1 cellular context compared by ENCODE assay signal in the genomic region with DNA sequence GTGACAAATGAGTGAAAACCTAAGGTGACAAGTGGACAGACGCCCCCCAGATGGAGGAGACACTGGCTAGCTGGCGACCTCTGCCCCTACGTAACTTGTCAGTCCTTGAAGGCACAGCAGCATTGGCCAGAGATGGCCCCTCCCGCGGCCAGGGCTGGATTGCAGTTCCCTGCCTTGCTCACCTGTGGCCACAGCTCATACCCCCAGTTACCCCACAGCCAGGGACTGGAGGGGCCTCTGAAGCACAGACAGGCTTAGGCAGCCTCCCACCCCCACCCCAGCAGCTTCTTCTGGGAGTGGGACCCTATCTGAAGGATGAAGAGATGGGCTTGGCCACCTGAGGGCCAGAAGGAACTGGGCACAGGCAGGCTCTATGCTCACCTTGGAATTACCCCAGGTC.
TF ChIP-seq lines count a peak whose summit lies in the region.

No MANE protein-coding gene starts in this region.

TF ChIP-seq in HCT116, 20 proteins besides CTCF, POLR2A, EP300 and RAD21 (continued from another document):
- TF ChIP-seq, protein P1, sequence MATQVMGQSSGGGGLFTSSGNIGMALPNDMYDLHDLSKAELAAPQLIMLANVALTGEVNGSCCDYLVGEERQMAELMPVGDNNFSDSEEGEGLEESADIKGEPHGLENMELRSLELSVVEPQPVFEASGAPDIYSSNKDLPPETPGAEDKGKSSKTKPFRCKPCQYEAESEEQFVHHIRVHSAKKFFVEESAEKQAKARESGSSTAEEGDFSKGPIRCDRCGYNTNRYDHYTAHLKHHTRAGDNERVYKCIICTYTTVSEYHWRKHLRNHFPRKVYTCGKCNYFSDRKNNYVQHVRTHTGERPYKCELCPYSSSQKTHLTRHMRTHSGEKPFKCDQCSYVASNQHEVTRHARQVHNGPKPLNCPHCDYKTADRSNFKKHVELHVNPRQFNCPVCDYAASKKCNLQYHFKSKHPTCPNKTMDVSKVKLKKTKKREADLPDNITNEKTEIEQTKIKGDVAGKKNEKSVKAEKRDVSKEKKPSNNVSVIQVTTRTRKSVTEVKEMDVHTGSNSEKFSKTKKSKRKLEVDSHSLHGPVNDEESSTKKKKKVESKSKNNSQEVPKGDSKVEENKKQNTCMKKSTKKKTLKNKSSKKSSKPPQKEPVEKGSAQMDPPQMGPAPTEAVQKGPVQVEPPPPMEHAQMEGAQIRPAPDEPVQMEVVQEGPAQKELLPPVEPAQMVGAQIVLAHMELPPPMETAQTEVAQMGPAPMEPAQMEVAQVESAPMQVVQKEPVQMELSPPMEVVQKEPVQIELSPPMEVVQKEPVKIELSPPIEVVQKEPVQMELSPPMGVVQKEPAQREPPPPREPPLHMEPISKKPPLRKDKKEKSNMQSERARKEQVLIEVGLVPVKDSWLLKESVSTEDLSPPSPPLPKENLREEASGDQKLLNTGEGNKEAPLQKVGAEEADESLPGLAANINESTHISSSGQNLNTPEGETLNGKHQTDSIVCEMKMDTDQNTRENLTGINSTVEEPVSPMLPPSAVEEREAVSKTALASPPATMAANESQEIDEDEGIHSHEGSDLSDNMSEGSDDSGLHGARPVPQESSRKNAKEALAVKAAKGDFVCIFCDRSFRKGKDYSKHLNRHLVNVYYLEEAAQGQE (IDR thresholded peaks at IDR 0.05; ENCODE audit: low read depth), result no peak
- TF ChIP-seq ELF1 (IDR thresholded peaks at IDR 0.05; ENCODE audit: borderline replicate concordance, low read depth) (no peak), EZH2phosphoT487 (IDR thresholded peaks at IDR 0.05; ENCODE audit: borderline replicate concordance) (no peak), SRF (IDR thresholded peaks at IDR 0.05; ENCODE audit: low read depth) (no peak)
- TF ChIP-seq, protein P2, sequence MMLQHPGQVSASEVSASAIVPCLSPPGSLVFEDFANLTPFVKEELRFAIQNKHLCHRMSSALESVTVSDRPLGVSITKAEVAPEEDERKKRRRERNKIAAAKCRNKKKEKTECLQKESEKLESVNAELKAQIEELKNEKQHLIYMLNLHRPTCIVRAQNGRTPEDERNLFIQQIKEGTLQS (IDR thresholded peaks at IDR 0.05), result no peak
- TF ChIP-seq, protein P3, sequence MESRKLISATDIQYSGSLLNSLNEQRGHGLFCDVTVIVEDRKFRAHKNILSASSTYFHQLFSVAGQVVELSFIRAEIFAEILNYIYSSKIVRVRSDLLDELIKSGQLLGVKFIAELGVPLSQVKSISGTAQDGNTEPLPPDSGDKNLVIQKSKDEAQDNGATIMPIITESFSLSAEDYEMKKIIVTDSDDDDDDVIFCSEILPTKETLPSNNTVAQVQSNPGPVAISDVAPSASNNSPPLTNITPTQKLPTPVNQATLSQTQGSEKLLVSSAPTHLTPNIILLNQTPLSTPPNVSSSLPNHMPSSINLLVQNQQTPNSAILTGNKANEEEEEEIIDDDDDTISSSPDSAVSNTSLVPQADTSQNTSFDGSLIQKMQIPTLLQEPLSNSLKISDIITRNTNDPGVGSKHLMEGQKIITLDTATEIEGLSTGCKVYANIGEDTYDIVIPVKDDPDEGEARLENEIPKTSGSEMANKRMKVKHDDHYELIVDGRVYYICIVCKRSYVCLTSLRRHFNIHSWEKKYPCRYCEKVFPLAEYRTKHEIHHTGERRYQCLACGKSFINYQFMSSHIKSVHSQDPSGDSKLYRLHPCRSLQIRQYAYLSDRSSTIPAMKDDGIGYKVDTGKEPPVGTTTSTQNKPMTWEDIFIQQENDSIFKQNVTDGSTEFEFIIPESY (IDR thresholded peaks at IDR 0.05; ENCODE audit: extremely low read depth, insufficient replicate concordance, low read length), result no peak
